10 cellular contexts compared by ENCODE assay signal in genomic region chr1:223341111-223341510, GRCh38. TPM values are rescaled to one million over a fixed set of nuclear protein-coding genes. Genes with fewer than 3 reads are reported as not detected.
DNase-seq lines count a peak whose midpoint lies in the region; ATAC-seq, FAIRE-seq and TF ChIP-seq lines count a peak whose summit lies in the region.
"Had no signal": no experiment of that assay in that cellular context is flagged by ENCODE, and none has a peak within 500 bp of the region (broad histone marks: within the 10 kb centered on the region; RNA-seq: fewer than 3 reads in every experiment).

No MANE protein-coding gene starts in this region.

- no peaks in the 10 kb centered on the region for H3K9me3 Mint-ChIP-seq in astrocyte (ENCODE audit: unreplicated experiment)

- H3K79me2 ChIP-seq in astrocyte (ENCODE audit: insufficient read depth, low read length) = no peaks in the 10 kb centered on the region

- TF ChIP-seq CTCF in astrocyte (IDR thresholded peaks at IDR 0.05; ENCODE audit: insufficient read depth, low read depth, low read length) (no peak), left ventricle myocardium inferior (IDR thresholded peaks at IDR 0.05; ENCODE audit: borderline replicate concordance) (no peak), RWPE1 (conservative IDR thresholded peaks at IDR 0.05; ENCODE audit: low read depth) (no peak), D721Med (IDR thresholded peaks at IDR 0.05; ENCODE audit: insufficient read depth, missing control alignments) (no peak)

- H3K27me3 ChIP-seq in astrocyte (ENCODE audit: insufficient read depth, low read length) (no peaks in the 10 kb centered on the region), left ventricle myocardium inferior (ENCODE audit: low read depth) (no peaks in the 10 kb centered on the region)

- DNase-seq in A172 (ENCODE audit: low spot score) = peak; percentile 70
- DNase-seq in NAMALWA (ENCODE audit: low spot score) = peak; percentile 14
- DNase-seq in astrocyte (ENCODE audit: low read depth) = peak; percentile 71
- DNase-seq in left ventricle myocardium inferior = peak; percentile 61
- no peak for DNase-seq in RWPE1 (ENCODE audit: low spot score)
- DNase-seq in D721Med (ENCODE audit: insufficient read length, low spot score) = no peak
- DNase-seq in DMS79 (lab: John Stamatoyannopoulos, UW) = no peak
- DNase-seq: SIG-M5 had no signal

- H3K4me2 ChIP-seq in astrocyte (ENCODE audit: low read length) = no peak overlapping the region

- H3K4me1 ChIP-seq in astrocyte (ENCODE audit: insufficient read depth, low read length) = peaks cover 6% of the 10 kb centered on the region
- peaks cover 71% of the 10 kb centered on the region for H3K4me1 ChIP-seq in left ventricle myocardium inferior

- H3K27ac Mint-ChIP-seq in astrocyte (ENCODE audit: unreplicated experiment) = peak overlapping the region; percentile 83

- no peak overlapping the region for H2AFZ ChIP-seq in astrocyte (ENCODE audit: low read depth, low read length)

- CTCF ChIA-PET in RWPE1 (lab: Yijun Ruan, JAX) = interaction anchor here (0.6 kb wide), 1 partner anchor 9 kb away, joined by 3 read pairs; no protein-coding TSS in a partner anchor

- FAIRE-seq in astrocyte (lab: Jason Lieb, UNC) (no peak), D721Med (lab: Jason Lieb, UNC) (no peak)

- peaks cover 44% of the 10 kb centered on the region for H3K4me1 Mint-ChIP-seq in astrocyte (ENCODE audit: low read depth, unreplicated experiment)

- peaks cover 2% of the 10 kb centered on the region for H3K36me3 Mint-ChIP-seq in astrocyte (ENCODE audit: low read depth, unreplicated experiment)

- POLR2A ChIA-PET in RWPE1 (lab: Yijun Ruan, JAX; ENCODE audit: low non-redundant PET) = no interaction called here

- H3K9me3 ChIP-seq in astrocyte (ENCODE audit: insufficient read depth, low read depth, low read length) (no peaks in the 10 kb centered on the region), left ventricle myocardium inferior (replicated peaks) (no peaks in the 10 kb centered on the region)

- no peak overlapping the region for H3K4me3 Mint-ChIP-seq in astrocyte (ENCODE audit: unreplicated experiment)

- H3K36me3 ChIP-seq in astrocyte (ENCODE audit: insufficient read depth, low read length) (no peaks in the 10 kb centered on the region), left ventricle myocardium inferior (no peaks in the 10 kb centered on the region)

- peaks cover 4% of the 10 kb centered on the region for H3K27me3 Mint-ChIP-seq in astrocyte (ENCODE audit: low read depth, unreplicated experiment)

- H3K9ac ChIP-seq in astrocyte (ENCODE audit: low read length) = no peak overlapping the region

- H3K27ac ChIP-seq in astrocyte (ENCODE audit: low read depth, low read length) (no peak overlapping the region), left ventricle myocardium inferior (replicated peaks) (peak overlapping the region; percentile 84), RWPE1 (no peak overlapping the region)

- no peaks in the 10 kb centered on the region for H4K20me1 ChIP-seq in astrocyte (ENCODE audit: insufficient read depth, low read length)

- H3K4me3 ChIP-seq in astrocyte (ENCODE audit: insufficient read depth, low read depth, low read length) = no peak overlapping the region
- H3K4me3 ChIP-seq in left ventricle myocardium inferior = no peak overlapping the region

- intact Hi-C loops in left ventricle myocardium inferior (cut with micrococcal nuclease) = no loop called here

- ATAC-seq in HG02588 (IDR thresholded peaks at IDR 0.05; ENCODE audit: unreplicated experiment) = no peak

RNA-seq across cellular contexts. Expression of gene SUSD4, which starts 22.9 kb away (rescaled TPM):
- total RNA-seq in A172 (2014; rRNA removed; shearing (Covaris generic)) = 0.05 TPM in 1 of 2 replicates, not detected in the other
- 9.2 and 18.8 TPM in 2 replicates for total RNA-seq in astrocyte
- total RNA-seq in left ventricle myocardium inferior = 2.5 TPM

RNA-seq across cellular contexts. Expression of gene CCDC185, which starts 52.1 kb away (rescaled TPM):
- not detected in 2 replicates for total RNA-seq in A172 (2014; rRNA removed; shearing (Covaris generic))
- total RNA-seq in astrocyte (not detected in 2 replicates), left ventricle myocardium inferior (not detected)
- total RNA-seq: chondrocyte had no signal

Comparison
In these comparisons a context has a peak if more than half of its experiments do, and no peak if none do; other contexts are left out.
1. DNase-seq: peak in A172 (single experiment), NAMALWA (single experiment), astrocyte (single experiment) and left ventricle myocardium inferior (single experiment); none in RWPE1 (single experiment), D721Med (single experiment) and DMS79 (single experiment).